In genomic region chr9:2228132-2228531, GRCh38 we compare ENCODE assay signal across 8 cellular contexts.
DNase-seq lines count a peak whose midpoint lies in the region; ATAC-seq, FAIRE-seq and TF ChIP-seq lines count a peak whose summit lies in the region.

No MANE protein-coding gene starts in this region.

- H3K27ac Mint-ChIP-seq in activated CD4-positive, alpha-beta T cell treated with anti-CD3 and anti-CD28 coated beads, Interleukin-2, amount 10 ng/mL, durations not matched to agents 7 days and 5 days = no peak overlapping the region
- H3K27ac Mint-ChIP-seq in nephron progenitor cell = no peak overlapping the region
- no peak overlapping the region for H3K27ac Mint-ChIP-seq in stimulated activated effector memory CD8-positive, alpha-beta T cell treated with anti-CD3 and anti-CD28 coated beads, Interleukin-12 subunit alpha, Interleukin-12 subunit beta, amount 100 ng/mL, for 72 hours

- ATAC-seq in HG02840 (IDR thresholded peaks at IDR 0.05; ENCODE audit: low FRiP score, unreplicated experiment) (no peak), GM19351 (IDR thresholded peaks at IDR 0.05; ENCODE audit: unreplicated experiment) (no peak)
- ATAC-seq in stimulated activated effector memory CD8-positive, alpha-beta T cell treated with anti-CD3 and anti-CD28 coated beads, Interleukin-12 subunit alpha, Interleukin-12 subunit beta, amount 100 ng/mL, for 72 hours = no peak

- H3K27me3 Mint-ChIP-seq in activated CD4-positive, alpha-beta T cell treated with anti-CD3 and anti-CD28 coated beads, Interleukin-2, amount 10 ng/mL, durations not matched to agents 7 days and 5 days = peaks cover 2% of the 10 kb centered on the region
- peaks cover 3% of the 10 kb centered on the region for H3K27me3 Mint-ChIP-seq in nephron progenitor cell (ENCODE audit: low read depth, poor library complexity)

- peak; percentile 10 for DNase-seq in activated CD4-positive, alpha-beta T cell treated with anti-CD3 and anti-CD28 coated beads, Interleukin-2, amount 10 ng/mL, durations not matched to agents 7 days and 5 days
- DNase-seq in activated CD4-positive, alpha-beta T cell treated with anti-CD3 and anti-CD28 coated beads, Interleukin-2, amount 50 U/mL, for 4 hours = no peak
- peak; percentile 37 for DNase-seq in NCI-H1105 treated with DMSO at 0.1 percent for 48 hours (lab: John Stamatoyannopoulos, UW)
- no peak for DNase-seq in bronchial epithelial cell (ENCODE audit: low read depth)
- DNase-seq in nephron progenitor cell = peak; percentile 17
- no peak for DNase-seq in stimulated activated effector memory CD8-positive, alpha-beta T cell treated with anti-CD3 and anti-CD28 coated beads, Interleukin-12 subunit alpha, Interleukin-12 subunit beta, amount 100 ng/mL, for 72 hours (ENCODE audit: low spot score in 2 of 2)

- no peak overlapping the region for H3K4me3 ChIP-seq in bronchial epithelial cell (ENCODE audit: low read depth, low read length)

- TF ChIP-seq CTCF in bronchial epithelial cell (IDR thresholded peaks at IDR 0.05; ENCODE audit: insufficient read depth, low read length, severe bottlenecking) (peak; percentile 46), nephron progenitor cell (IDR thresholded peaks at IDR 0.05) (no peak)

- H3K36me3 Mint-ChIP-seq in activated CD4-positive, alpha-beta T cell treated with anti-CD3 and anti-CD28 coated beads, Interleukin-2, amount 10 ng/mL, durations not matched to agents 7 days and 5 days (ENCODE audit: low read depth) = no peaks in the 10 kb centered on the region
- no peaks in the 10 kb centered on the region for H3K36me3 Mint-ChIP-seq in nephron progenitor cell (ENCODE audit: low read depth)
- no peaks in the 10 kb centered on the region for H3K36me3 Mint-ChIP-seq in stimulated activated effector memory CD8-positive, alpha-beta T cell treated with anti-CD3 and anti-CD28 coated beads, Interleukin-12 subunit alpha, Interleukin-12 subunit beta, amount 100 ng/mL, for 72 hours

- no peaks in the 10 kb centered on the region for H3K27me3 ChIP-seq in bronchial epithelial cell (ENCODE audit: control insufficient read depth, insufficient read depth, low read length)

- H3K4me3 Mint-ChIP-seq in activated CD4-positive, alpha-beta T cell treated with anti-CD3 and anti-CD28 coated beads, Interleukin-2, amount 10 ng/mL, durations not matched to agents 7 days and 5 days = no peak overlapping the region
- no peak overlapping the region for H3K4me3 Mint-ChIP-seq in nephron progenitor cell
- H3K4me3 Mint-ChIP-seq in stimulated activated effector memory CD8-positive, alpha-beta T cell treated with anti-CD3 and anti-CD28 coated beads, Interleukin-12 subunit alpha, Interleukin-12 subunit beta, amount 100 ng/mL, for 72 hours = no peak overlapping the region

- POLR2A ChIA-PET in activated CD4-positive, alpha-beta T cell treated with anti-CD3 and anti-CD28 coated beads, Interleukin-2, amount 10 ng/mL, durations not matched to agents 7 days and 5 days (lab: Charles Lee) = no interaction called here

- H3K36me3 ChIP-seq in bronchial epithelial cell (ENCODE audit: control insufficient read depth, insufficient read depth, low read length) = no peaks in the 10 kb centered on the region

- H3K9me3 Mint-ChIP-seq in activated CD4-positive, alpha-beta T cell treated with anti-CD3 and anti-CD28 coated beads, Interleukin-2, amount 10 ng/mL, durations not matched to agents 7 days and 5 days = no peaks in the 10 kb centered on the region
- H3K9me3 Mint-ChIP-seq in nephron progenitor cell = peaks cover 16% of the 10 kb centered on the region
- no peaks in the 10 kb centered on the region for H3K9me3 Mint-ChIP-seq in stimulated activated effector memory CD8-positive, alpha-beta T cell treated with anti-CD3 and anti-CD28 coated beads, Interleukin-12 subunit alpha, Interleukin-12 subunit beta, amount 100 ng/mL, for 72 hours

- CTCF ChIA-PET in activated CD4-positive, alpha-beta T cell treated with anti-CD3 and anti-CD28 coated beads, Interleukin-2, amount 10 ng/mL, durations not matched to agents 7 days and 5 days (lab: Charles Lee) = no interaction called here

- no peak for FAIRE-seq in bronchial epithelial cell (lab: Jason Lieb, UNC)

- no peaks in the 10 kb centered on the region for H3K4me1 Mint-ChIP-seq in activated CD4-positive, alpha-beta T cell treated with anti-CD3 and anti-CD28 coated beads, Interleukin-2, amount 10 ng/mL, durations not matched to agents 7 days and 5 days
- peaks cover 18% of the 10 kb centered on the region for H3K4me1 Mint-ChIP-seq in nephron progenitor cell
- H3K4me1 Mint-ChIP-seq in stimulated activated effector memory CD8-positive, alpha-beta T cell treated with anti-CD3 and anti-CD28 coated beads, Interleukin-12 subunit alpha, Interleukin-12 subunit beta, amount 100 ng/mL, for 72 hours = no peaks in the 10 kb centered on the region

Comparison
In these comparisons a context has a peak if more than half of its experiments do, and no peak if none do; other contexts are left out.
1. DNase-seq: peak in activated CD4-positive, alpha-beta T cell treated with anti-CD3 and anti-CD28 coated beads, Interleukin-2, amount 10 ng/mL, durations not matched to agents 7 days and 5 days (single experiment), NCI-H1105 treated with DMSO at 0.1 percent for 48 hours (single experiment) and nephron progenitor cell (single experiment); none in activated CD4-positive, alpha-beta T cell treated with anti-CD3 and anti-CD28 coated beads, Interleukin-2, amount 50 U/mL, for 4 hours (0 of 2), bronchial epithelial cell (single experiment) and stimulated activated effector memory CD8-positive, alpha-beta T cell treated with anti-CD3 and anti-CD28 coated beads, Interleukin-12 subunit alpha, Interleukin-12 subunit beta, amount 100 ng/mL, for 72 hours (0 of 2).